Comparison of ENCODE assay signal across 17 cellular contexts in genomic region chr1:173444757-173445156, GRCh38. TPM values are rescaled to one million over a fixed set of nuclear protein-coding genes. Genes with fewer than 3 reads are reported as not detected.
DNase-seq lines count a peak whose midpoint lies in the region; ATAC-seq and TF ChIP-seq lines count a peak whose summit lies in the region.
"Had no signal": no experiment of that assay in that cellular context is flagged by ENCODE, and none has a peak within 500 bp of the region (broad histone marks: within the 10 kb centered on the region; RNA-seq: fewer than 3 reads in every experiment).

No MANE protein-coding gene starts in this region.

- H3K79me2 ChIP-seq in DOHH2 (ENCODE audit: control insufficient read depth, low read length) (no peaks in the 10 kb centered on the region), OCI-LY7 (ENCODE audit: insufficient read depth, low read depth, low read length) (no peaks in the 10 kb centered on the region)

- intact Hi-C loops in OCI-LY7 (cut with micrococcal nuclease; ENCODE audit: unreplicated experiment) = no loop called here

- TF ChIP-seq CTCF in DOHH2 (IDR thresholded peaks at IDR 0.05; ENCODE audit: low read depth, low read length, poor library complexity, severe bottlenecking) = no peak
- TF ChIP-seq CTCF in OCI-LY7 (conservative IDR thresholded peaks at IDR 0.05; ENCODE audit: low read length) = no peak
- TF ChIP-seq CTCF in epithelial cell of esophagus (IDR thresholded peaks at IDR 0.05; ENCODE audit: insufficient read depth, low read depth, low read length, missing control alignments) = no peak

- H3K4me1 ChIP-seq in DOHH2 (ENCODE audit: control insufficient read depth, low read length) (peaks cover 21% of the 10 kb centered on the region), OCI-LY7 (ENCODE audit: insufficient read depth, low read length, poor library complexity, severe bottlenecking) (peaks cover 13% of the 10 kb centered on the region)
- H3K4me1 ChIP-seq: BLaER1, Peyer's patch had no signal

- H4K20me1 ChIP-seq in DOHH2 (ENCODE audit: control insufficient read depth, insufficient read depth, low read depth, low read length) (no peaks in the 10 kb centered on the region), OCI-LY7 (ENCODE audit: insufficient read depth, low read length) (no peaks in the 10 kb centered on the region)
- H4K20me1 ChIP-seq: BLaER1 had no signal

- H3K4me2 ChIP-seq in DOHH2 (ENCODE audit: low read length) = peak overlapping the region; percentile 54
- H3K4me2 ChIP-seq in OCI-LY7 (ENCODE audit: low read length) = peak overlapping the region; percentile 38; the same call in 1 of the 2 replicates
- H3K4me2 ChIP-seq: BLaER1 had no signal

- peak; percentile 63 for ATAC-seq in GM21528 (IDR thresholded peaks at IDR 0.05; ENCODE audit: low FRiP score, unreplicated experiment)
- no peak for ATAC-seq in HG03159 (IDR thresholded peaks at IDR 0.05; ENCODE audit: unreplicated experiment)
- no peak for ATAC-seq in GM18520 (IDR thresholded peaks at IDR 0.05; ENCODE audit: unreplicated experiment)
- ATAC-seq in HG03280 (IDR thresholded peaks at IDR 0.05; ENCODE audit: unreplicated experiment) = no peak

- H3K27ac ChIP-seq in DOHH2 (ENCODE audit: low read depth, low read length) (0 out of 2 replicates have a peak overlapping the region, but pooled peaks have one; percentile 8), OCI-LY7 (ENCODE audit: low read depth, low read length, poor library complexity, severe bottlenecking) (no peak overlapping the region)
- H3K27ac ChIP-seq: BLaER1, ovary, Peyer's patch, testis had no signal

- POLR2A ChIA-PET in OCI-LY7 (lab: Charles Lee) = interaction anchor here (1.0 kb wide), 1 partner anchor 628 kb away, joined by 3 read pairs; no protein-coding TSS in a partner anchor

- no peaks in the 10 kb centered on the region for H3K9me2 ChIP-seq in DOHH2 (replicated peaks; ENCODE audit: control insufficient read depth, low read length)
- H3K9me2 ChIP-seq in OCI-LY7 (ENCODE audit: insufficient read depth, low read length) = no peaks in the 10 kb centered on the region

- no TSS peak for BruUV-seq in OCI-LY7 (replicated peaks; lab: Mats Ljungman, UMichigan)

- H3K4me3 ChIP-seq in DOHH2 (ENCODE audit: low read length) (peak overlapping the region; percentile 44), OCI-LY7 (ENCODE audit: low read depth, low read length, poor library complexity, severe bottlenecking) (no peak overlapping the region), epithelial cell of esophagus (ENCODE audit: low read length) (no peak overlapping the region)
- H3K4me3 ChIP-seq: BLaER1, ovary, Peyer's patch, testis had no signal

- no peaks in the 10 kb centered on the region for H3K27me3 ChIP-seq in DOHH2 (ENCODE audit: control insufficient read depth, low read length)
- H3K27me3 ChIP-seq: BLaER1, ovary, Peyer's patch, testis had no signal

- no peak overlapping the region for H2AFZ ChIP-seq in OCI-LY7 (ENCODE audit: low read length)

- CTCF ChIA-PET in OCI-LY7 (lab: Charles Lee; ENCODE audit: unreplicated experiment) = no interaction called here

- peak; percentile 30 for DNase-seq in OCI-LY7 (ENCODE audit: low spot score)
- peak; percentile 22 for DNase-seq in epithelial cell of esophagus (ENCODE audit: low read depth)
- DNase-seq in activated CD4-positive, CD25-positive, alpha-beta regulatory T cell treated with anti-CD3 and anti-CD28 coated beads, Interleukin-2, amount 50 U/mL, for 72 hours = no peak
- DNase-seq: amniotic stem cell, dermis blood vessel endothelial cell, mesenchymal stem cell, NCI-H2107, ovary, Peyer's patch, T-helper 2 cell, testis had no signal

- no peaks in the 10 kb centered on the region for H3K36me3 ChIP-seq in DOHH2 (ENCODE audit: control insufficient read depth, low read length)
- H3K36me3 ChIP-seq in OCI-LY7 (ENCODE audit: insufficient read depth, low read length) = no peaks in the 10 kb centered on the region; the same call in 1 of the 2 replicates
- H3K36me3 ChIP-seq: ovary, Peyer's patch had no signal

- 0 out of 2 replicates have a peak, but pooled peaks cover 3% of the 10 kb centered on the region for H3F3A ChIP-seq in DOHH2 (ENCODE audit: control insufficient read depth, insufficient read depth)

- H3K9me3 ChIP-seq in DOHH2 (ENCODE audit: control insufficient read depth, insufficient read depth, low read length) = no peaks in the 10 kb centered on the region
- H3K9me3 ChIP-seq in OCI-LY7 (ENCODE audit: low read length) = 0 out of 2 replicates have a peak, but pooled peaks cover 16% of the 10 kb centered on the region
- H3K9me3 ChIP-seq: ovary, Peyer's patch, testis had no signal

RNA-seq across cellular contexts. Expression of gene PRDX6, which starts 32.4 kb away (rescaled TPM):
- total RNA-seq in OCI-LY7 (2014; rRNA removed; shearing (Covaris generic)) = 87.4 and 109 TPM in 2 replicates
- 144 and 148 TPM in 2 replicates for total RNA-seq in OCI-LY7 (2022)
